ENCODE assay signal across 20 cellular contexts in the genomic region with DNA sequence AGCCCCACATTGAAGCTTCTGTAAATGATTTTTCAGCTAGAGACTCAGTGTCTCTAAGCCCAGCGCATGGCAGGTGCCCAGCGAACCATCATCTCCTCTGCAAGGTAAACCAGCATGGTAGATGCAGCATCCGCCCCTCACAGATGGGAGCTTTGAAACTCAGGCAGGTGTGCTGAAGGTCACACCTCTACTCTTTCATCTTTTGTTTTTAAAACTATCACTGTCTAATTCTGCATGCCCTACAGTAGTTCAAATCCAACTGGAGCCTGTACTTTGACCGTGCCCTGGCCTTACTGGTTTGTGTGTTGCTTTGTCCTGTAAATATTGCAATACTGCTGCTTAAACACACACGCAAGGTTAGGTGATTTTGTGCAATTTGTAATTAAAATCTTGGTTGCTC.
"Had no signal": no experiment of that assay in that cellular context is flagged by ENCODE, and none has a peak within 500 bp of the region (broad histone marks: within the 10 kb centered on the region; RNA-seq: fewer than 3 reads in every experiment).

No MANE protein-coding gene starts in this region.

- H3K27ac ChIP-seq: adrenal gland, Peyer's patch, RWPE1, SJCRH30 had no signal

- ATAC-seq: activated CD4-positive, CD25-positive, alpha-beta regulatory T cell treated with anti-CD3 and anti-CD28 coated beads, Interleukin-2, amount 50 U/mL, for 24 hours; activated CD8-positive, alpha-beta T cell treated with anti-CD3 and anti-CD28 coated beads for 36 hours; activated T-cell treated with anti-CD3 and anti-CD28 coated beads, Interleukin-2, amount 50 U/mL, for 72 hours had no signal

- H3K36me3 ChIP-seq: adrenal gland, Peyer's patch, SJCRH30 had no signal

- DNase-seq: activated CD4-positive, alpha-beta T cell treated with anti-CD3 and anti-CD28 coated beads for 4 hours; activated CD8-positive, alpha-beta memory T cell treated with anti-CD3 and anti-CD28 coated beads, Interleukin-2, amount 50 U/mL, for 4 hours; activated CD8-positive, alpha-beta T cell treated with anti-CD3 and anti-CD28 coated beads for 36 hours; activated naive CD4-positive, alpha-beta T cell treated with anti-CD3 and anti-CD28 coated beads, Interleukin-2, amount 50 U/mL, for 16 hours; activated naive CD8-positive, alpha-beta T cell treated with anti-CD3 and anti-CD28 coated beads, Interleukin-2, amount 10 ng/mL, durations not matched to agents 7 days and 5 days; activated T-cell treated with anti-CD3 and anti-CD28 coated beads, Interleukin-2, amount 50 U/mL, for 72 hours; adrenal gland; anterior cingulate cortex; KG1; NCI-H1048; NCI-H1694; NCI-H2029 treated with DMSO at 0.1 percent for 48 hours; NCI-H446; NCI-H526; Peyer's patch; Right ventricle myocardium superior; SJCRH30; SK-N-SH had no signal

- H3K27me3 ChIP-seq: Peyer's patch, SJCRH30 had no signal

- H3K4me1 ChIP-seq: adrenal gland, Peyer's patch, SJCRH30 had no signal

- H3K9me3 ChIP-seq: adrenal gland, Peyer's patch, SJCRH30, SK-N-SH had no signal

- H3K4me3 ChIP-seq: adrenal gland, Peyer's patch, SJCRH30 had no signal
